Comparison of ENCODE assay signal across 8 cellular contexts in the genomic region with DNA sequence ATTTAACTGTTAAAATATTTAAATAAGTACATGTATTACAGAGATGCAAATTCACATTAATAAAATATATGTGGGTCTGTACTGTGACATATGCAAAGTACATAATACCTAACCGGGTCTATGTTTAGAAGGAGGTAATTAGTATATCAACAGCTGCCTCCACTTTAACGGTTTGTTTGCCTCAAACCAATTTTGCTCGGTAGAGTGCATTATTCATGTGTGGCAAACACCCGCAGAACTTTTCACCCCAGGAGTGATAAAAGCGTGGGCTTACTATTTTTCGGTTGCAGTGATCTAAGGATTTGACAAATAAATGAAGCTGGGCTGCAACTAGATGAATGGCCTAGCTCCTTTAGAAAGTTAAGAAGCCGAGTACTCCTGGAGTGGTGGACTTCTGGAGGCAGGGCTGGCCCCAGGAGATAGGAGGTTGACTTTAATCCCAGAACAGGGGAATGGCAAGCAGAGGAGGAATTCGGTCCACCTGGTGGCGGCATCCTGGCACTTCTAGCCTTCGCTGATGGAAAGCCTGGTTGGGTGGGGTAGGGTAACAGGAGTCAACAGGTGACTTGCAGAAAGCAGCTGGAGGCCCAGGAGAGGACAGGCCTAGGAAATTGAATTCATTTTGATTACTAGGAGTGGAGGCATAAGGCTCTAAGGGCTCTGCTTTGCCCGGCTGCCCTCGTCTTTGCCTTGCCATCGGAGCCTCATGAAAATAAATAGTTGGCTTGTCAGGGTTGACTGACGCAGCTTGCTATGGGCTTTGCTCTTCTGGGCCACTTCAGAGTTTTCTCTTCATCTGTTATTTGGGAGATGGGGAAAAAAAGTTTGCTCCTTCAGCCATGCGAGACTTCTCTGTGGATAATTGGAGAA. TPM values are rescaled to one million over a fixed set of nuclear protein-coding genes. Genes with fewer than 3 reads are reported as not detected.
DNase-seq lines count a peak whose midpoint lies in the region; ATAC-seq and TF ChIP-seq lines count a peak whose summit lies in the region.

No MANE protein-coding gene starts in this region.

- intact Hi-C loops in testis (cut with DNase I; ENCODE audit: low total_unique reads) = loop anchor here (10.0 kb wide), 2 partner anchors 79 to 219 kb away; no protein-coding TSS in a partner anchor

- POLR2A ChIA-PET in AG04450 (lab: Yijun Ruan, JAX) = no interaction called here

- TF ChIP-seq CTCF in AG04450 (IDR thresholded peaks at IDR 0.05; ENCODE audit: low read depth, low read length) (peak; percentile 23; the same call in 1 of the 2 replicates), astrocyte of the cerebellum (IDR thresholded peaks at IDR 0.05; ENCODE audit: low read depth, low read length, missing control alignments) (peak; percentile 18), lung (IDR thresholded peaks at IDR 0.05; ENCODE audit: control extremely low read depth, extremely low read depth) (no peak), testis (IDR thresholded peaks at IDR 0.05) (peak in 1 of 3 experiments; percentile 20)

- H3K36me3 ChIP-seq in lung (ENCODE audit: control insufficient read depth in 2 of 2, insufficient read depth in 2 of 2, low read length in 2 of 2) = peaks cover 0 to 3% of the 10 kb centered on the region in 2 donors
- no peaks in the 10 kb centered on the region for H3K36me3 ChIP-seq in testis (ENCODE audit: low read depth, missing control alignments)

- CTCF ChIA-PET in AG04450 (lab: Charles Lee) = interaction anchor here (2.9 to 4.1 kb wide), 3 partner anchors 10 to 222 kb away, joined by 16 to 36 read pairs (median 21); no protein-coding TSS in a partner anchor

- ATAC-seq in GM18909 (IDR thresholded peaks at IDR 0.05; ENCODE audit: poor library complexity, unreplicated experiment) (peak; percentile 33), lung (ENCODE audit: insufficient read depth, low FRiP score) (no peak)

- no peaks in the 10 kb centered on the region for H3K27me3 ChIP-seq in AG04450 (ENCODE audit: control insufficient read depth, insufficient read depth, low read length)
- H3K27me3 ChIP-seq in lung (ENCODE audit: control insufficient read depth, insufficient read depth) = no peaks in the 10 kb centered on the region
- no peaks in the 10 kb centered on the region for H3K27me3 ChIP-seq in testis

- in situ Hi-C loops in astrocyte of the cerebellum (cut with HindIII; ENCODE audit: low sequenced_read_pairs) = no loop called here

- WGBS in lung, 2 donors = 65 to 82% methylated on average over 15 of the region's 15 CpGs
- WGBS in testis, 2 donors = 78 to 82% methylated on average over 15 of the region's 15 CpGs

- TF ChIP-seq POLR2A in testis (IDR thresholded peaks at IDR 0.05) = no peak

- H3K4me3 ChIP-seq in AG04450 (ENCODE audit: low read depth, low read length) = no peak overlapping the region
- H3K4me3 ChIP-seq in astrocyte of the cerebellum (ENCODE audit: low read depth, low read length) = no peak overlapping the region
- H3K4me3 ChIP-seq in lung = no peak overlapping the region
- no peak overlapping the region for H3K4me3 ChIP-seq in testis

- no peaks in the 10 kb centered on the region for H3K9me3 ChIP-seq in AG04450 (ENCODE audit: control insufficient read depth, insufficient read depth, low read length)
- no peaks in the 10 kb centered on the region for H3K9me3 ChIP-seq in lung (ENCODE audit: control insufficient read depth in 2 of 2, insufficient read depth in 1 of 2, low read length in 1 of 2)
- no peaks in the 10 kb centered on the region for H3K9me3 ChIP-seq in testis

- peaks cover 4 to 16% of the 10 kb centered on the region in 2 donors for H3K4me1 ChIP-seq in lung (ENCODE audit: control insufficient read depth in 2 of 2, insufficient read depth in 2 of 2, low read length in 2 of 2)
- peaks cover 20% of the 10 kb centered on the region for H3K4me1 ChIP-seq in testis

- no peak for DNase-seq in AG04450 (ENCODE audit: low read depth, low spot score)
- DNase-seq in NCI-H2081 (lab: John Stamatoyannopoulos, UW) = peak; percentile 76 to 86
- no peak for DNase-seq in astrocyte of the cerebellum (ENCODE audit: low read depth)
- DNase-seq in lung (ENCODE audit: low spot score) = peak; percentile 62
- no peak for DNase-seq in A172 (ENCODE audit: low spot score)
- DNase-seq in testis = no peak
- DNase-seq in NCI-H446 treated with DMSO at 0.1 percent for 48 hours (lab: John Stamatoyannopoulos, UW) = no peak

- H3K27ac ChIP-seq in AG04450 (ENCODE audit: low read depth, low read length) (no peak overlapping the region), lung (ENCODE audit: low read depth in 1 of 2, low read length in 1 of 2) (peak overlapping the region; percentile 22 to 26), testis (no peak overlapping the region)

RNA-seq across cellular contexts. Expression of a gene that starts 2.4 kb away (rescaled TPM):
- polyA plus RNA-seq in AG04450 (2011; rRNA removed) (7.6 and 12.2 TPM in 2 replicates), lung (10 to 100 TPM; 26.0 to 41.0 TPM), testis (ENCODE audit: insufficient read depth, low read depth, low replicate concordance) (144 TPM)
- polyA minus RNA-seq in AG04450 (2011; rRNA and poly(A)+ RNA removed) = 18.1 and 30.9 TPM in 2 replicates
- total RNA-seq in lung (10 to 100 TPM; 20.5 to 56.3 TPM), testis (10 to 100 TPM; 76.3 to 77.2 TPM)
- total RNA-seq in A172 (2014; rRNA removed; shearing (Covaris generic)) = 2.8 and 4.0 TPM in 2 replicates

Comparison
In these comparisons a context has a peak if more than half of its experiments do, and no peak if none do; other contexts are left out.
1. DNase-seq: peak in NCI-H2081 (2 of 2) and lung (single experiment); none in AG04450 (single experiment), astrocyte of the cerebellum (single experiment), A172 (single experiment), testis (single experiment) and NCI-H446 treated with DMSO at 0.1 percent for 48 hours (single experiment).
2. H3K27ac ChIP-seq: peak in lung (2 of 2); none in AG04450 (single experiment) and testis (0 of 2).